Comparison of ENCODE assay signal across 2 cellular contexts in genomic region chr1:64578270-64578973, GRCh38.
A peak's percentile ranks its signal among the peaks of the same experiment; 100 is the strongest.
TF ChIP-seq lines count a peak whose summit lies in the region.

No MANE protein-coding gene starts in this region.

TF ChIP-seq in A549, 52 proteins besides CTCF, POLR2A, EP300 and RAD21:
- no peak for TF ChIP-seq REST (IDR thresholded peaks at IDR 0.05)
- TF ChIP-seq, protein P1, sequence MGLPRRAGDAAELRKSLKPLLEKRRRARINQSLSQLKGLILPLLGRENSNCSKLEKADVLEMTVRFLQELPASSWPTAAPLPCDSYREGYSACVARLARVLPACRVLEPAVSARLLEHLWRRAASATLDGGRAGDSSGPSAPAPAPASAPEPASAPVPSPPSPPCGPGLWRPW (IDR thresholded peaks at IDR 0.05), result no peak
- peak; percentile 57 for TF ChIP-seq MAFK (IDR thresholded peaks at IDR 0.05; ENCODE audit: partially characterized antibody)
- TF ChIP-seq POLR2AphosphoS2 (conservative IDR thresholded peaks at IDR 0.05; ENCODE audit: low read length), result no peak
- no peak for TF ChIP-seq BHLHE40 (IDR thresholded peaks at IDR 0.05; ENCODE audit: low read depth, low read length)

TF ChIP-seq in H1, 55 proteins besides CTCF, POLR2A, EP300 and RAD21:
- TF ChIP-seq ZNF274 (IDR thresholded peaks at IDR 0.05; ENCODE audit: borderline replicate concordance, extremely low read depth, low read length), result no peak
- no peak for TF ChIP-seq JUN (IDR thresholded peaks at IDR 0.05; ENCODE audit: low read depth, low read length)
- TF ChIP-seq POU5F1 (IDR thresholded peaks at IDR 0.05; ENCODE audit: low read depth, low read length), result no peak
- no peak for TF ChIP-seq RBBP5 (IDR thresholded peaks at IDR 0.05; ENCODE audit: borderline replicate concordance, low read depth, low read length)
- no peak for TF ChIP-seq TAF1 (IDR thresholded peaks at IDR 0.05; ENCODE audit: low read depth, low read length)
- TF ChIP-seq, protein P2, sequence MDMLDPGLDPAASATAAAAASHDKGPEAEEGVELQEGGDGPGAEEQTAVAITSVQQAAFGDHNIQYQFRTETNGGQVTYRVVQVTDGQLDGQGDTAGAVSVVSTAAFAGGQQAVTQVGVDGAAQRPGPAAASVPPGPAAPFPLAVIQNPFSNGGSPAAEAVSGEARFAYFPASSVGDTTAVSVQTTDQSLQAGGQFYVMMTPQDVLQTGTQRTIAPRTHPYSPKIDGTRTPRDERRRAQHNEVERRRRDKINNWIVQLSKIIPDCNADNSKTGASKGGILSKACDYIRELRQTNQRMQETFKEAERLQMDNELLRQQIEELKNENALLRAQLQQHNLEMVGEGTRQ (IDR thresholded peaks at IDR 0.05; ENCODE audit: low read length), result no peak
- TF ChIP-seq CHD2 (IDR thresholded peaks at IDR 0.05; ENCODE audit: low read length), result no peak
